ENCODE assay signal across 8 cellular contexts in the genomic region with DNA sequence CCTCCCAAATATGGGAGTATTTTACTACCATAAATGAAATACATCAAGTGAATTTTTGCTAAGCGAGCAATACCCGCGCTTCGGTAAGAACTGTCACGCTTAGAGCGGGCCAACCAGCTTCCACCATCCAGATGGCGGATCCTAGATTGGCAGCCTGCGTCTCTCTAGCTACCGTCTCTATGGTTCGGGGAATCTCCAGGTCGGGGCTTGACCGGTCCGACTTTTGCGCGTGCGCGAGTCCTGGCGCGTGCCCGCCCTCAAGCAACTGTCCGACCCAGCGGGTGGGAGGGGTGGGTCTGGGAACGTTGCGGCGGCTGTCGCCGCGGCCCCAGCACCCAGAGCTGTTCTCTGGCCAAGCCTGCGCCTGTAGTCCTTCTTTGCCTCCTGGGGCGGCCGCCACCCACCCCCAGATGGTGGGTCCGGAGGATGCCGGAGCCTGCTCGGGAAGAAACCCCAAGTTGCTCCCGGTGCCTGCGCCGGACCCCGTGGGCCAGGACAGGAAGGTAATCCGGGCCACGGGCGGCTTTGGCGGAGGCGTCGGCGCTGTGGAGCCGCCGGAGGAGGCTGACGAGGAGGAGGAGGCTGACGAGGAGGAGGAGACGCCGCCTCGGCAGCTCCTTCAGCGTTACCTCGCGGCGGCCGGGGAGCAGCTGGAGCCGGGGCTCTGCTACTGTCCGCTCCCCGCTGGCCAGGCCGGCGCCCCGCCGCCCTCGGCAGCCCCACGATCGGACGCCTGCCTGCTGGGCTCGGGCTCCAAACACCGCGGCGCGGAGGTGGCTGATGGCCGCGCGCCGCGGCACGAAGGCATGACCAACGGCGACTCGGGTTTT. TPM values are rescaled to one million over a fixed set of nuclear protein-coding genes. Genes with fewer than 3 reads are reported as not detected.
DNase-seq lines count a peak whose midpoint lies in the region; ATAC-seq lines count a peak whose summit lies in the region.

A gene (plus strand): TSS at position 338 of the 830 bp plus-strand sequence. CDS start 73 bp downstream, at position 411.

- H3K4me1 ChIP-seq in skeletal muscle satellite cell (ENCODE audit: control insufficient read depth, insufficient read depth, low read length): peaks cover 16% of the 10 kb centered on the region

- peak within 1 kb of the TSS; percentile 62 for H3K4me3 Mint-ChIP-seq in T-helper 1 cell treated with Interleukin-12 subunit alpha and Interleukin-12 subunit beta and Interleukin-4 antibody, amounts not matched to agents 30 μg/mL and 1 μg/mL, for 36 hours
- peak within 1 kb of the TSS; percentile 70 for H3K4me3 Mint-ChIP-seq in central memory CD8-positive, alpha-beta T cell
- peak within 1 kb of the TSS; percentile 65 to 90 (median 85) for H3K4me3 Mint-ChIP-seq in immature natural killer cell

- no peaks in the 10 kb centered on the region for H3K27me3 ChIP-seq in skeletal muscle satellite cell (ENCODE audit: control insufficient read depth, insufficient read depth, low read length)

- no peaks in the 10 kb centered on the region for H3K9me3 ChIP-seq in skeletal muscle satellite cell (replicated peaks; ENCODE audit: low read length)

- ATAC-seq in GM18502 (IDR thresholded peaks at IDR 0.05; ENCODE audit: poor library complexity, unreplicated experiment) (peak; percentile 70), HG02852 (IDR thresholded peaks at IDR 0.05; ENCODE audit: unreplicated experiment) (peak; percentile 73)
- peak; percentile 17 for ATAC-seq in central memory CD8-positive, alpha-beta T cell (replicated peaks; ENCODE audit: extremely low read depth, poor library complexity, severe bottlenecking)

- H3K27ac Mint-ChIP-seq in T-helper 1 cell treated with Interleukin-12 subunit alpha and Interleukin-12 subunit beta and Interleukin-4 antibody, amounts not matched to agents 30 μg/mL and 1 μg/mL, for 36 hours: no peak within 1 kb of the TSS
- no peak within 1 kb of the TSS for H3K27ac Mint-ChIP-seq in central memory CD8-positive, alpha-beta T cell (ENCODE audit: low read depth)
- H3K27ac Mint-ChIP-seq in immature natural killer cell: peak within 1 kb of the TSS in 1 of 6 donors; percentile 37

- peak within 1 kb of the TSS; percentile 78 for H3K4me2 ChIP-seq in skeletal muscle satellite cell (ENCODE audit: low read length)

- peaks cover 67% of the 10 kb centered on the region for H3K27me3 Mint-ChIP-seq in T-helper 1 cell treated with Interleukin-12 subunit alpha and Interleukin-12 subunit beta and Interleukin-4 antibody, amounts not matched to agents 30 μg/mL and 1 μg/mL, for 36 hours (ENCODE audit: low read depth)
- peaks cover 85% of the 10 kb centered on the region for H3K27me3 Mint-ChIP-seq in central memory CD8-positive, alpha-beta T cell
- peaks cover 11 to 27% (median 25%) of the 10 kb centered on the region in 3 donors for H3K27me3 Mint-ChIP-seq in immature natural killer cell (ENCODE audit: low read depth in 3 of 3)

- peak; percentile 89 for DNase-seq in 8988T
- DNase-seq in NCI-H146 (lab: John Stamatoyannopoulos, UW): peak; percentile 98
- DNase-seq in central memory CD8-positive, alpha-beta T cell (ENCODE audit: low spot score in 2 of 2): no peak
- DNase-seq in immature natural killer cell: peak; percentile 12 to 33 (median 25)

- no peaks in the 10 kb centered on the region for H3K36me3 ChIP-seq in skeletal muscle satellite cell (ENCODE audit: insufficient read depth, low read length)

- H3K9ac ChIP-seq in skeletal muscle satellite cell (ENCODE audit: low read depth, low read length): peak within 1 kb of the TSS; percentile 91

- no peaks in the 10 kb centered on the region for H3K36me3 Mint-ChIP-seq in T-helper 1 cell treated with Interleukin-12 subunit alpha and Interleukin-12 subunit beta and Interleukin-4 antibody, amounts not matched to agents 30 μg/mL and 1 μg/mL, for 36 hours (ENCODE audit: low read depth)
- no peaks in the 10 kb centered on the region for H3K36me3 Mint-ChIP-seq in central memory CD8-positive, alpha-beta T cell (ENCODE audit: insufficient read depth)
- H3K36me3 Mint-ChIP-seq in immature natural killer cell: no peaks in the 10 kb centered on the region

- H3K4me3 ChIP-seq in skeletal muscle satellite cell (ENCODE audit: low read length): peak within 1 kb of the TSS; percentile 76

- no peaks in the 10 kb centered on the region for H3K9me3 Mint-ChIP-seq in T-helper 1 cell treated with Interleukin-12 subunit alpha and Interleukin-12 subunit beta and Interleukin-4 antibody, amounts not matched to agents 30 μg/mL and 1 μg/mL, for 36 hours
- no peaks in the 10 kb centered on the region for H3K9me3 Mint-ChIP-seq in central memory CD8-positive, alpha-beta T cell
- peaks cover 0 to 2% (median 0%) of the 10 kb centered on the region in 6 donors for H3K9me3 Mint-ChIP-seq in immature natural killer cell

- peaks cover 7% of the 10 kb centered on the region for H3K4me1 Mint-ChIP-seq in T-helper 1 cell treated with Interleukin-12 subunit alpha and Interleukin-12 subunit beta and Interleukin-4 antibody, amounts not matched to agents 30 μg/mL and 1 μg/mL, for 36 hours (ENCODE audit: low read depth)
- peaks cover 10% of the 10 kb centered on the region for H3K4me1 Mint-ChIP-seq in central memory CD8-positive, alpha-beta T cell
- peaks cover 13 to 14% of the 10 kb centered on the region in 2 donors for H3K4me1 Mint-ChIP-seq in immature natural killer cell

RNA-seq across cellular contexts. Expression of the gene that starts here (rescaled TPM):
- under 1 TPM in 2 of 3 donors, not detected in 1; 0.33 to 0.64 TPM for polyA plus RNA-seq in immature natural killer cell
- 9.6 and 11.1 TPM in 2 replicates for total RNA-seq in skeletal muscle satellite cell (2012; rRNA removed)

Comparison
In these comparisons a context has a peak if more than half of its experiments do, and no peak if none do; other contexts are left out.
1. Peak in DNase-seq in immature natural killer cell; RNA of the gene not detected or under 1 TPM.
2. DNase-seq: peak in 8988T (single experiment) and NCI-H146 (single experiment); none in central memory CD8-positive, alpha-beta T cell (0 of 2).
3. ATAC-seq: peak in every context shown above with its lines; median percentile 73 in HG02852; 70 in GM18502; 17 in central memory CD8-positive, alpha-beta T cell.
4. Peak in every context shown above with its lines, with median percentiles within 50 percentile points of each other: H3K4me3 Mint-ChIP-seq.